Comparison of ENCODE assay signal across 33 cellular contexts in the genomic region with DNA sequence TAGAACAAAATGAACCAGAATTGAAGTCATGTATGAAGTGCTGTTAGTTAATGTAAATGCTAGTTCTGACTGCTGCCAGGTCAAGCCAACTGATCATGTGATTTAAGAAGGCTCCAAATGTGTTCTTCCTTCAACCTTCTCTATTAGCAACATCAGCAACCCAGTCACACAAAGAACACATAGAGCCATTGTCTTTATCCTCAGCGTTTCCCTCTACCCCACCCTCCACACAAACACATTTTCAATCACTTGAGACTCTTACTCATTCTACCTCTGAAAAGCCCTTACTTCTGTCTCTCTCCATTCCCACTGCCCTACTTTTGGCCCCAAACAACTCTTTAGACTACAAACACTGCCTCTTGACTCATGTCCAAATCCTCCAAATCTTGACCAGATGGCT.
"Had no signal": no experiment of that assay in that cellular context is flagged by ENCODE, and none has a peak within 500 bp of the region (broad histone marks: within the 10 kb centered on the region; RNA-seq: fewer than 3 reads in every experiment).

No MANE protein-coding gene starts in this region.

- H3K9me3 ChIP-seq: adrenal gland, esophagus muscularis mucosa, gastrocnemius medialis, thoracic aorta had no signal

- H3K27ac ChIP-seq: brain microvascular endothelial cell, esophagus muscularis mucosa, gastrocnemius medialis, skin epidermis, thoracic aorta, WERI-Rb-1 had no signal

- H3K27me3 ChIP-seq: adrenal gland, brain microvascular endothelial cell, esophagus muscularis mucosa, gastrocnemius medialis, heart left ventricle had no signal

- H3K27ac Mint-ChIP-seq: activated naive CD4-positive, alpha-beta T cell treated with anti-CD3 and anti-CD28 coated beads for 36 hours; activated naive CD8-positive, alpha-beta T cell treated with anti-CD3 and anti-CD28 coated beads for 36 hours; activated T-helper 1 cell treated with anti-CD3 and anti-CD28 coated beads, Interleukin-12 subunit alpha, Interleukin-12 subunit beta, Interleukin-2, Interleukin-4 antibody, amounts not matched to agents 30 ng/mL and 10 ng/mL and 1 ng/mL, durations not matched to agents 14 hours and 24 hours and 36 hours; memory B cell; natural killer cell; T-helper 1 cell treated with Interleukin-12 subunit alpha and Interleukin-12 subunit beta and Interleukin-4 antibody, amounts not matched to agents 30 μg/mL and 1 μg/mL, for 36 hours had no signal

- H3K4me3 Mint-ChIP-seq: activated naive CD4-positive, alpha-beta T cell treated with anti-CD3 and anti-CD28 coated beads for 36 hours; activated naive CD8-positive, alpha-beta T cell treated with anti-CD3 and anti-CD28 coated beads for 36 hours; activated T-helper 1 cell treated with anti-CD3 and anti-CD28 coated beads, Interleukin-12 subunit alpha, Interleukin-12 subunit beta, Interleukin-2, Interleukin-4 antibody, amounts not matched to agents 30 ng/mL and 10 ng/mL and 1 ng/mL, durations not matched to agents 14 hours and 24 hours and 36 hours; memory B cell; natural killer cell; T-helper 1 cell treated with Interleukin-12 subunit alpha and Interleukin-12 subunit beta and Interleukin-4 antibody, amounts not matched to agents 30 μg/mL and 1 μg/mL, for 36 hours had no signal

- H3K36me3 ChIP-seq: adrenal gland, brain microvascular endothelial cell, esophagus muscularis mucosa, gastrocnemius medialis, heart left ventricle, thoracic aorta, WERI-Rb-1 had no signal

- ATAC-seq: activated CD4-positive, CD25-positive, alpha-beta regulatory T cell treated with anti-CD3 and anti-CD28 coated beads, Interleukin-2, amount 50 U/mL, for 24 hours; gastrocnemius medialis; heart left ventricle; natural killer cell; sciatic nerve; stimulated activated naive CD8-positive, alpha-beta T cell treated with anti-CD3 and anti-CD28 coated beads, Interleukin-15, Interleukin-2, amounts not matched to agents 100 U/mL and 50 U/mL, for 24 hours had no signal

- H3K36me3 Mint-ChIP-seq: activated naive CD8-positive, alpha-beta T cell treated with anti-CD3 and anti-CD28 coated beads for 36 hours; memory B cell; natural killer cell had no signal

- H3K4me1 ChIP-seq: adrenal gland, esophagus muscularis mucosa, gastrocnemius medialis had no signal

- H3K4me1 Mint-ChIP-seq: activated naive CD8-positive, alpha-beta T cell treated with anti-CD3 and anti-CD28 coated beads for 36 hours; memory B cell; natural killer cell had no signal

- H3K4me3 ChIP-seq: adrenal gland, esophagus muscularis mucosa, gastrocnemius medialis, heart left ventricle, skin epidermis, thoracic aorta had no signal

- DNase-seq: activated CD4-positive, alpha-beta T cell treated with anti-CD3 and anti-CD28 coated beads for 48 hours; activated CD4-positive, alpha-beta T cell treated with anti-CD3 and anti-CD28 coated beads, Interleukin-2, amount 50 U/mL, for 48 hours; activated CD8-positive, alpha-beta memory T cell treated with anti-CD3 and anti-CD28 coated beads for 24 hours; activated CD8-positive, alpha-beta memory T cell treated with anti-CD3 and anti-CD28 coated beads, Interleukin-2, amount 50 U/mL, for 4 hours; activated effector memory CD4-positive, alpha-beta T cell treated with anti-CD3 and anti-CD28 coated beads, Interleukin-2, amount 50 U/mL, for 16 hours; activated naive CD4-positive, alpha-beta T cell treated with anti-CD3 and anti-CD28 coated beads for 36 hours; activated naive CD8-positive, alpha-beta T cell treated with anti-CD3 and anti-CD28 coated beads for 36 hours; activated T-cell treated with anti-CD3 and anti-CD28 coated beads, Interleukin-2, amount 50 U/mL, for 1 hour; adrenal gland; aorta; brain microvascular endothelial cell; cortex of kidney; gastrocnemius medialis; heart left ventricle; hypothalamus; natural killer cell; posterior cingulate gyrus; retina; stimulated activated CD4-positive, alpha-beta T cell treated with anti-CD3 and anti-CD28 coated beads, Interleukin-12 subunit alpha, Interleukin-12 subunit beta, amount 100 ng/mL, for 4 hours; stimulated activated CD4-positive, alpha-beta T cell treated with anti-CD3 and anti-CD28 coated beads, Interleukin-4, amount 100 ng/mL, for 1 hour; stimulated activated naive CD8-positive, alpha-beta T cell treated with anti-CD3 and anti-CD28 coated beads, Interleukin-15, Interleukin-2, amounts not matched to agents 100 U/mL and 50 U/mL, for 24 hours; SW 1271; T-helper 9 cell; trophoblast cell; WERI-Rb-1 had no signal

- H3K9me3 Mint-ChIP-seq: activated naive CD4-positive, alpha-beta T cell treated with anti-CD3 and anti-CD28 coated beads for 36 hours; activated T-helper 1 cell treated with anti-CD3 and anti-CD28 coated beads, Interleukin-12 subunit alpha, Interleukin-12 subunit beta, Interleukin-2, Interleukin-4 antibody, amounts not matched to agents 30 ng/mL and 10 ng/mL and 1 ng/mL, durations not matched to agents 14 hours and 24 hours and 36 hours; memory B cell; T-helper 1 cell treated with Interleukin-12 subunit alpha and Interleukin-12 subunit beta and Interleukin-4 antibody, amounts not matched to agents 30 μg/mL and 1 μg/mL, for 36 hours had no signal
